ENCODE assay signal across 17 cellular contexts in the genomic region with DNA sequence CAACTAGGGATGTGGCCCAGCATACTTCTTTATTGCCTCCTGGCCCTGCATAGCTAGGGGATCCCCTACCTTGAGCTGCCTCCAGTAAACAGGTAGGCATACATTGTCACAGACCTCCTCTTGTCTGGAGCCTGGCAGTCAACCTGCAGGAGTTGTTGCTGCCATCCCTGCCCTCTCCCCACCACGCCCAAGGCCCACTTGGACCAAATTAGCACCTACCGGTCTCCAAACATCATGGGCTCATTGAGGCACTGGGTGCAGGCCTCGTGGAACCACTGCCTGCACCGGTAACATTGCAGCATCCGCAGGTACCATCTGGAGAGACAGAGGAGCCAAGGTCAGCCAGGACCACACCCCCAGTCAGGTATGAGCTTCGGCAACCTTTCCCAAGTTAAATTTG.
"Had no signal": no experiment of that assay in that cellular context is flagged by ENCODE, and none has a peak within 500 bp of the region (broad histone marks: within the 10 kb centered on the region; RNA-seq: fewer than 3 reads in every experiment).

No MANE protein-coding gene starts in this region.

- H3K4me3 Mint-ChIP-seq: activated B cell treated with CpG ODN at 0.5 μM for 24 hours; activated CD8-positive, alpha-beta T cell treated with anti-CD3 and anti-CD28 coated beads, Interleukin-2, amount 10 ng/mL, durations not matched to agents 7 days and 5 days; activated T-cell treated with anti-CD3 and anti-CD28 coated beads, Interleukin-2, amount 50 U/mL, for 24 hours; endodermal cell had no signal

- H3K27ac Mint-ChIP-seq: activated B cell treated with CpG ODN at 0.5 μM for 24 hours; activated CD8-positive, alpha-beta T cell treated with anti-CD3 and anti-CD28 coated beads, Interleukin-2, amount 10 ng/mL, durations not matched to agents 7 days and 5 days; endodermal cell had no signal

- DNase-seq: activated B cell treated with CpG ODN at 0.5 μM for 24 hours; activated CD4-positive, alpha-beta T cell treated with anti-CD3 and anti-CD28 coated beads for 48 hours; activated CD8-positive, alpha-beta T cell treated with anti-CD3 and anti-CD28 coated beads, Interleukin-2, amount 10 ng/mL, durations not matched to agents 7 days and 5 days; activated T-cell treated with anti-CD3 and anti-CD28 coated beads, Interleukin-2, amount 50 U/mL, for 24 hours; central memory CD4-positive, alpha-beta T cell; colonic mucosa; endodermal cell; foreskin keratinocyte; mesendoderm; naive thymus-derived CD8-positive, alpha-beta T cell; occipital lobe; right cardiac atrium; stimulated activated CD4-positive, alpha-beta T cell treated with anti-CD3 and anti-CD28 coated beads, Interleukin-15, amount 100 ng/mL, for 24 hours; stimulated activated CD4-positive, alpha-beta T cell treated with anti-CD3 and anti-CD28 coated beads, Interleukin-2, amount 100 ng/mL, for 48 hours; stomach; upper lobe of right lung had no signal

- H3K27me3 Mint-ChIP-seq: activated B cell treated with CpG ODN at 0.5 μM for 24 hours; activated T-cell treated with anti-CD3 and anti-CD28 coated beads, Interleukin-2, amount 50 U/mL, for 24 hours; brain; naive thymus-derived CD8-positive, alpha-beta T cell had no signal

- ATAC-seq: activated CD8-positive, alpha-beta T cell treated with anti-CD3 and anti-CD28 coated beads, Interleukin-2, amount 10 ng/mL, durations not matched to agents 7 days and 5 days; foreskin keratinocyte; naive thymus-derived CD8-positive, alpha-beta T cell; right cardiac atrium; upper lobe of right lung had no signal

- H3K4me1 Mint-ChIP-seq: endodermal cell had no signal

- H3K9me3 Mint-ChIP-seq: activated B cell treated with CpG ODN at 0.5 μM for 24 hours; activated T-cell treated with anti-CD3 and anti-CD28 coated beads, Interleukin-2, amount 50 U/mL, for 24 hours; brain; endodermal cell; naive thymus-derived CD8-positive, alpha-beta T cell had no signal
